Comparison of ENCODE assay signal across 11 cellular contexts in the genomic region with DNA sequence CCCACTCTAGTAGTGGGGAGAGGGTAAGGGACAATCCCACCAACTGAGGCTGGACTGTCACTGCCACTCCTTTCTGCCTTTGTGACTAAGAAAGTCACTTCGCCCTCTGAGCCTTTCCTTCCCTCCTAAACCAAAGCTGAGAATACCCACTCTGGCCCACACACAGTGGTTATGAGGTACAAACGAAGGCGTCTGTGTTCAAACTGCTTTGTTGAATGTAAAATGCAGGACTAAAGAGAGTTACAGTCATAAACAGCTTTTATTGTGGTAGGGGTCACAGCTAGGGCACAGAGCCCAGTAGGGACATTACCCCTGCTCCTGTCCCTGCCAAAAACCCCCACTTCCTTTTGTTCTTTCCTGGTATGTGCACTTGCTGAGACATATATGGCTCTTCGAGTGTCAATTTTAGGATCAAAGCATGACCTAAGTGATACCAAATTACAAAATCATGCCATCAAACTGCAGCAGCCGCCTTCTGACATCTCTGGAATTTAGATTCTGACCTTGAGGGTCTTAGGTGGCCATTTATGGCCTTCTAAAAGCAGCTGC. TPM values are rescaled to one million over a fixed set of nuclear protein-coding genes. Genes with fewer than 3 reads are reported as not detected.
DNase-seq lines count a peak whose midpoint lies in the region; ATAC-seq and TF ChIP-seq lines count a peak whose summit lies in the region.
"Had no signal": no experiment of that assay in that cellular context is flagged by ENCODE, and none has a peak within 500 bp of the region (broad histone marks: within the 10 kb centered on the region; RNA-seq: fewer than 3 reads in every experiment).

No MANE protein-coding gene starts in this region.

- peak overlapping the region; percentile 79 for H3K27ac Mint-ChIP-seq in activated CD4-positive, alpha-beta T cell treated with anti-CD3 and anti-CD28 coated beads, Interleukin-2, amount 10 ng/mL, durations not matched to agents 24 days and 14 days
- H3K27ac Mint-ChIP-seq in activated CD4-positive, alpha-beta T cell treated with anti-CD3 and anti-CD28 coated beads, Interleukin-2, amount 10 ng/mL, durations not matched to agents 7 days and 5 days, result no peak overlapping the region
- H3K27ac Mint-ChIP-seq in T-cell (no peak overlapping the region), endothelial cell (ENCODE audit: unreplicated experiment) (no peak overlapping the region)

- H3K9me3 ChIP-seq in right cardiac atrium (ENCODE audit: control insufficient read depth, low read length) (no peaks in the 10 kb centered on the region), stomach (no peaks in the 10 kb centered on the region), mucosa of descending colon (no peaks in the 10 kb centered on the region)
- H3K9me3 ChIP-seq: neutrophil had no signal

- TF ChIP-seq POLR2A in stomach (IDR thresholded peaks at IDR 0.05), result no peak

- CTCF ChIA-PET in activated CD4-positive, alpha-beta T cell treated with anti-CD3 and anti-CD28 coated beads, Interleukin-2, amount 10 ng/mL, durations not matched to agents 7 days and 5 days (lab: Charles Lee), result interaction anchor here (1.0 to 1.2 kb wide), 2 partner anchors 9 to 37 kb away, joined by 3 read pairs; no protein-coding TSS in a partner anchor
- CTCF ChIA-PET in T-cell (lab: Charles Lee), result no interaction called here

- peak in 1 of 4 experiments; percentile 49 for ATAC-seq in T-cell (replicated peaks in 1 of 4)
- ATAC-seq in right cardiac atrium, result no peak
- no peak for ATAC-seq in mucosa of descending colon

- H3K27ac ChIP-seq in right cardiac atrium (ENCODE audit: low read length) (peak overlapping the region; percentile 73), stomach (peak overlapping the region in 4 of 5 donors; percentile 26 to 70 (median 51))
- H3K27ac ChIP-seq: neutrophil had no signal

- peak; percentile 64 for DNase-seq in activated CD4-positive, alpha-beta T cell treated with anti-CD3 and anti-CD28 coated beads, Interleukin-2, amount 10 ng/mL, durations not matched to agents 24 days and 14 days
- no peak for DNase-seq in activated CD4-positive, alpha-beta T cell treated with anti-CD3 and anti-CD28 coated beads, Interleukin-2, amount 10 ng/mL, durations not matched to agents 7 days and 5 days
- DNase-seq in T-cell (no peak), right cardiac atrium (no peak), stomach (no peak), NCI-H1092 treated with DMSO at 0.1 percent for 48 hours (lab: John Stamatoyannopoulos, UW) (no peak), endothelial cell (ENCODE audit: low spot score) (no peak), mucosa of descending colon (no peak)
- DNase-seq: ACHN, T-helper 9 cell had no signal

- H3K4me1 Mint-ChIP-seq in activated CD4-positive, alpha-beta T cell treated with anti-CD3 and anti-CD28 coated beads, Interleukin-2, amount 10 ng/mL, durations not matched to agents 24 days and 14 days, result peaks cover 48% of the 10 kb centered on the region
- peaks cover 55% of the 10 kb centered on the region for H3K4me1 Mint-ChIP-seq in activated CD4-positive, alpha-beta T cell treated with anti-CD3 and anti-CD28 coated beads, Interleukin-2, amount 10 ng/mL, durations not matched to agents 7 days and 5 days
- H3K4me1 Mint-ChIP-seq in T-cell (peaks cover 22 to 29% (median 28%) of the 10 kb centered on the region in 3 donors), endothelial cell (ENCODE audit: unreplicated experiment) (peaks cover 52% of the 10 kb centered on the region)

- H3K27me3 ChIP-seq in right cardiac atrium (ENCODE audit: control insufficient read depth, insufficient read depth) (no peaks in the 10 kb centered on the region), stomach (no peaks in the 10 kb centered on the region)
- H3K27me3 ChIP-seq: neutrophil had no signal

- H3K9me3 Mint-ChIP-seq in activated CD4-positive, alpha-beta T cell treated with anti-CD3 and anti-CD28 coated beads, Interleukin-2, amount 10 ng/mL, durations not matched to agents 24 days and 14 days, result no peaks in the 10 kb centered on the region
- H3K9me3 Mint-ChIP-seq in activated CD4-positive, alpha-beta T cell treated with anti-CD3 and anti-CD28 coated beads, Interleukin-2, amount 10 ng/mL, durations not matched to agents 7 days and 5 days, result no peaks in the 10 kb centered on the region
- H3K9me3 Mint-ChIP-seq in T-cell (no peaks in the 10 kb centered on the region), endothelial cell (ENCODE audit: unreplicated experiment) (no peaks in the 10 kb centered on the region)

- peak overlapping the region; percentile 34 for H3K4me3 Mint-ChIP-seq in activated CD4-positive, alpha-beta T cell treated with anti-CD3 and anti-CD28 coated beads, Interleukin-2, amount 10 ng/mL, durations not matched to agents 24 days and 14 days
- H3K4me3 Mint-ChIP-seq in activated CD4-positive, alpha-beta T cell treated with anti-CD3 and anti-CD28 coated beads, Interleukin-2, amount 10 ng/mL, durations not matched to agents 7 days and 5 days, result no peak overlapping the region
- H3K4me3 Mint-ChIP-seq in T-cell, result peak overlapping the region in 2 of 3 donors; percentile 4 to 17
- no peak overlapping the region for H3K4me3 Mint-ChIP-seq in endothelial cell (ENCODE audit: unreplicated experiment)

- no peaks in the 10 kb centered on the region for H3K36me3 Mint-ChIP-seq in activated CD4-positive, alpha-beta T cell treated with anti-CD3 and anti-CD28 coated beads, Interleukin-2, amount 10 ng/mL, durations not matched to agents 24 days and 14 days (ENCODE audit: low read depth)
- H3K36me3 Mint-ChIP-seq in activated CD4-positive, alpha-beta T cell treated with anti-CD3 and anti-CD28 coated beads, Interleukin-2, amount 10 ng/mL, durations not matched to agents 7 days and 5 days (ENCODE audit: low read depth), result no peaks in the 10 kb centered on the region
- H3K36me3 Mint-ChIP-seq in T-cell (no peaks in the 10 kb centered on the region), endothelial cell (ENCODE audit: low read depth, unreplicated experiment) (peaks cover 10% of the 10 kb centered on the region)

- no peaks in the 10 kb centered on the region for H3K36me3 ChIP-seq in stomach
- no peaks in the 10 kb centered on the region for H3K36me3 ChIP-seq in mucosa of descending colon (ENCODE audit: low read depth)
- H3K36me3 ChIP-seq: neutrophil had no signal

- no peak for TF ChIP-seq CTCF in stomach (IDR thresholded peaks at IDR 0.05)
- TF ChIP-seq CTCF in endothelial cell (IDR thresholded peaks at IDR 0.05; ENCODE audit: unreplicated experiment), result no peak
- TF ChIP-seq CTCF in mucosa of descending colon (IDR thresholded peaks at IDR 0.05), result no peak

- WGBS in right cardiac atrium, result 67% methylated on average over 5 of the region's 5 CpGs
- WGBS in stomach, 5 donors, result 59 to 76% (median 72%) methylated on average over 5 of the region's 5 CpGs

- H3K4me1 ChIP-seq in right cardiac atrium (ENCODE audit: control insufficient read depth, insufficient read depth, low read length) (peaks cover 34% of the 10 kb centered on the region), stomach (peaks cover 34 to 67% (median 48%) of the 10 kb centered on the region in 4 donors), mucosa of descending colon (ENCODE audit: low read depth) (peaks cover 34% of the 10 kb centered on the region)

- H3K27me3 Mint-ChIP-seq in activated CD4-positive, alpha-beta T cell treated with anti-CD3 and anti-CD28 coated beads, Interleukin-2, amount 10 ng/mL, durations not matched to agents 24 days and 14 days, result peaks cover 8% of the 10 kb centered on the region
- no peaks in the 10 kb centered on the region for H3K27me3 Mint-ChIP-seq in activated CD4-positive, alpha-beta T cell treated with anti-CD3 and anti-CD28 coated beads, Interleukin-2, amount 10 ng/mL, durations not matched to agents 7 days and 5 days
- H3K27me3 Mint-ChIP-seq in T-cell (no peaks in the 10 kb centered on the region), endothelial cell (ENCODE audit: unreplicated experiment) (peaks cover 6% of the 10 kb centered on the region)

- intact Hi-C loops in activated CD4-positive, alpha-beta T cell treated with anti-CD3 and anti-CD28 coated beads, Interleukin-2, amount 10 ng/mL, durations not matched to agents 24 days and 14 days (cut with micrococcal nuclease), result loop anchor here (2.0 to 5.0 kb wide), 2 partner anchors 42 to 45 kb away; no protein-coding TSS in a partner anchor
- intact Hi-C loops in right cardiac atrium (cut with DNase I) (no loop called here), stomach (cut with DNase I; ENCODE audit: low total_unique reads) (no loop called here), mucosa of descending colon (cut with DNase I, micrococcal nuclease) (no loop called here)

- no peak for TF ChIP-seq EP300 in stomach (IDR thresholded peaks at IDR 0.05)

- no peak overlapping the region for H3K4me3 ChIP-seq in right cardiac atrium (ENCODE audit: low read length)
- no peak overlapping the region for H3K4me3 ChIP-seq in stomach
- H3K4me3 ChIP-seq in mucosa of descending colon, result no peak overlapping the region

- POLR2A ChIA-PET in activated CD4-positive, alpha-beta T cell treated with anti-CD3 and anti-CD28 coated beads, Interleukin-2, amount 10 ng/mL, durations not matched to agents 7 days and 5 days (lab: Charles Lee), result no interaction called here
- POLR2A ChIA-PET in T-cell (lab: Charles Lee), result no interaction called here

RNA-seq across cellular contexts. Expression of a gene that starts 45.1 kb away (rescaled TPM):
- total RNA-seq in activated CD4-positive, alpha-beta T cell treated with anti-CD3 and anti-CD28 coated beads, Interleukin-2, amount 10 ng/mL, durations not matched to agents 24 days and 14 days, result 6.1 and 6.5 TPM in 2 replicates
- 1 to 10 TPM; 4.6 to 4.7 TPM for total RNA-seq in activated CD4-positive, alpha-beta T cell treated with anti-CD3 and anti-CD28 coated beads, Interleukin-2, amount 10 ng/mL, durations not matched to agents 7 days and 5 days
- total RNA-seq in T-cell (1 to 10 TPM in 4 of 5 donors, under 1 TPM in 1; 0.54 to 2.5 (median 2.0) TPM), right cardiac atrium (10 to 100 TPM; 38.3 to 50.9 (median 41.0) TPM), stomach (10 to 100 TPM; 13.4 to 54.9 (median 39.7) TPM), endothelial cell (ENCODE audit: unreplicated experiment) (71.4 TPM), mucosa of descending colon (10 to 100 TPM; 59.1 to 89.7 (median 88.1) TPM)
- polyA plus RNA-seq in right cardiac atrium (13.6 TPM), stomach (10 to 100 TPM; 18.9 to 32.1 (median 28.3) TPM)

Comparison
In these comparisons a context has a peak if more than half of its experiments do, and no peak if none do; other contexts are left out.
1. H3K4me3 Mint-ChIP-seq: peak in activated CD4-positive, alpha-beta T cell treated with anti-CD3 and anti-CD28 coated beads, Interleukin-2, amount 10 ng/mL, durations not matched to agents 24 days and 14 days (single experiment) and T-cell (2 of 3); none in activated CD4-positive, alpha-beta T cell treated with anti-CD3 and anti-CD28 coated beads, Interleukin-2, amount 10 ng/mL, durations not matched to agents 7 days and 5 days (single experiment) and endothelial cell (single experiment).